22 cellular contexts compared by ENCODE assay signal in the genomic region with DNA sequence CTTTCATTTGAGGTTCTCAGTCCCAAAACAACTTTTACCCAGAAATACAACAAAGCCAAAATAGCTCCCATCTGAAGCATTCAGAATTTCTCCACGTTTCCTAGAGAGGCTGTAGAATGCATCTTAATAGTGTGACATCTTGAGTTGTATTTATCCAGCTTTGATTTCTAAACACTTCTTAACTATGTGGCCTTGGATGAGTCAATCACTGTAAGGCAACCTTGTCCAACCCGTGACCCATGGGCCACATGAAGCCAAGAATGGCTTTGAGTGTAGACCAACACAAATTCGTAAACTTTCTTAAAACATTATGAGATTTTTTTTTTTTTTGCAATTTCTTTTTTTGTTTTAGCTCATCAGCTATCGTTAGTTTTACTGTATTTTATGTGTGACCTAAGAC.
"Had no signal": no experiment of that assay in that cellular context is flagged by ENCODE, and none has a peak within 500 bp of the region (broad histone marks: within the 10 kb centered on the region; RNA-seq: fewer than 3 reads in every experiment).

No MANE protein-coding gene starts in this region.

- H3K4me3 ChIP-seq: lung, mucosa of descending colon, prostate gland, sigmoid colon, suprapubic skin, transverse colon, upper lobe of right lung, uterus had no signal

- H3K27ac ChIP-seq: prostate gland, sigmoid colon, suprapubic skin, transverse colon, upper lobe of right lung, uterus had no signal

- H3K36me3 ChIP-seq: prostate gland, uterus had no signal

- FAIRE-seq: frontal cortex, kidney had no signal

- H3K4me1 ChIP-seq: prostate gland, sigmoid colon, transverse colon, upper lobe of right lung, uterus had no signal

- H3K4me1 Mint-ChIP-seq: mesothelial cell of epicardium; stimulated activated naive CD8-positive, alpha-beta T cell treated with anti-CD3 and anti-CD28 coated beads, Interleukin-15, amount 100 ng/mL, for 72 hours had no signal

- H3K27me3 Mint-ChIP-seq: naive B cell; stimulated activated naive CD8-positive, alpha-beta T cell treated with anti-CD3 and anti-CD28 coated beads, Interleukin-15, amount 100 ng/mL, for 72 hours had no signal

- DNase-seq: cortex of kidney; hypothalamus; kidney; mesenchymal stem cell; mucosa of descending colon; naive B cell; nephron progenitor cell; nucleus accumbens; right cardiac atrium; sigmoid colon; stimulated activated CD4-positive, alpha-beta T cell treated with anti-CD3 and anti-CD28 coated beads, Interleukin-2, amount 100 ng/mL, for 48 hours; stimulated activated naive CD4-positive, alpha-beta T cell; stimulated activated naive CD8-positive, alpha-beta T cell treated with anti-CD3 and anti-CD28 coated beads, Interleukin-15, amount 100 ng/mL, for 72 hours; transverse colon; upper lobe of right lung; uterus had no signal

- ATAC-seq: left lobe of liver; mucosa of descending colon; right cardiac atrium; stimulated activated naive CD8-positive, alpha-beta T cell treated with anti-CD3 and anti-CD28 coated beads, Interleukin-15, amount 100 ng/mL, for 72 hours; upper lobe of right lung had no signal

- H3K27ac Mint-ChIP-seq: mesothelial cell of epicardium; nephron progenitor cell; stimulated activated naive CD8-positive, alpha-beta T cell treated with anti-CD3 and anti-CD28 coated beads, Interleukin-15, amount 100 ng/mL, for 72 hours had no signal

- H3K4me3 Mint-ChIP-seq: mesothelial cell of epicardium; naive B cell; nephron progenitor cell; stimulated activated naive CD8-positive, alpha-beta T cell treated with anti-CD3 and anti-CD28 coated beads, Interleukin-15, amount 100 ng/mL, for 72 hours had no signal

- H3K9me3 ChIP-seq: mucosa of descending colon, prostate gland, sigmoid colon, suprapubic skin, transverse colon, upper lobe of right lung, uterus had no signal

- H3K9me3 Mint-ChIP-seq: mesothelial cell of epicardium; naive B cell; nephron progenitor cell; stimulated activated naive CD8-positive, alpha-beta T cell treated with anti-CD3 and anti-CD28 coated beads, Interleukin-15, amount 100 ng/mL, for 72 hours had no signal

- H3K27me3 ChIP-seq: sigmoid colon, suprapubic skin, transverse colon, upper lobe of right lung, uterus had no signal
